In genomic region chr11:75615709-75616108, GRCh38 we compare ENCODE assay signal across 22 cellular contexts. TPM values are rescaled to one million over a fixed set of nuclear protein-coding genes. Genes with fewer than 3 reads are reported as not detected.
"Had no signal": no experiment of that assay in that cellular context is flagged by ENCODE, and none has a peak within 500 bp of the region (broad histone marks: within the 10 kb centered on the region; RNA-seq: fewer than 3 reads in every experiment).

No MANE protein-coding gene starts in this region.

- H3K4me3 ChIP-seq: left ventricle myocardium inferior, ovary, psoas muscle, right atrium auricular region, spleen, upper lobe of right lung had no signal

- FAIRE-seq: bronchial epithelial cell had no signal

- H3K9me3 ChIP-seq: neutrophil, ovary, psoas muscle, upper lobe of right lung had no signal

- H3K4me1 ChIP-seq: foreskin keratinocyte, psoas muscle, right atrium auricular region, spleen, upper lobe of right lung had no signal

- H3K27ac ChIP-seq: foreskin keratinocyte, left ventricle myocardium inferior, neutrophil, ovary, psoas muscle, right atrium auricular region, spleen, upper lobe of right lung, VCaP had no signal

- ATAC-seq: activated CD4-positive, CD25-positive, alpha-beta regulatory T cell treated with anti-CD3 and anti-CD28 coated beads, Interleukin-2, amount 50 U/mL, for 24 hours; activated T-cell treated with anti-CD3 and anti-CD28 coated beads, Interleukin-2, amount 50 U/mL, for 72 hours; foreskin keratinocyte; naive thymus-derived CD4-positive, alpha-beta T cell; psoas muscle; upper lobe of right lung had no signal

- H3K36me3 ChIP-seq: left ventricle myocardium inferior, neutrophil, ovary, right atrium auricular region, spleen, upper lobe of right lung had no signal

- H3K27me3 ChIP-seq: foreskin keratinocyte, neutrophil, ovary, right atrium auricular region, spleen, upper lobe of right lung had no signal

- DNase-seq: activated CD4-positive, alpha-beta memory T cell treated with anti-CD3 and anti-CD28 coated beads, Interleukin-2, amount 10 ng/mL, durations not matched to agents 7 days and 5 days; activated CD4-positive, alpha-beta T cell treated with anti-CD3 and anti-CD28 coated beads, Interleukin-2, amount 10 ng/mL, durations not matched to agents 24 days and 14 days; activated effector memory CD4-positive, alpha-beta T cell treated with Interleukin-2 at 50 U/mL for 16 hours; activated naive CD4-positive, alpha-beta T cell treated with anti-CD3 and anti-CD28 coated beads for 36 hours; activated naive CD8-positive, alpha-beta T cell treated with anti-CD3 and anti-CD28 coated beads, Interleukin-2, amount 10 ng/mL, durations not matched to agents 7 days and 5 days; activated T-cell treated with anti-CD3 and anti-CD28 coated beads, Interleukin-2, amount 50 U/mL, for 72 hours; amniotic stem cell; foreskin keratinocyte; kidney glomerular epithelial cell; left ventricle myocardium inferior; naive thymus-derived CD4-positive, alpha-beta T cell; ovary; psoas muscle; spleen; stimulated activated CD4-positive, alpha-beta T cell treated with anti-CD3 and anti-CD28 coated beads, Interleukin-4, amount 100 ng/mL, for 24 hours; stimulated activated naive CD4-positive, alpha-beta T cell treated with Interleukin-2 at 50 U/mL for 16 hours; upper lobe of right lung had no signal

RNA-seq across cellular contexts. Expression of gene MAP6, which starts 53.1 kb away (rescaled TPM):
- total RNA-seq: activated naive CD4-positive, alpha-beta T cell treated with anti-CD3 and anti-CD28 coated beads for 36 hours; activated naive CD8-positive, alpha-beta T cell treated with anti-CD3 and anti-CD28 coated beads, Interleukin-2, amount 10 ng/mL, durations not matched to agents 7 days and 5 days; bronchial epithelial cell had no signal
- polyA plus RNA-seq: naive thymus-derived CD4-positive, alpha-beta T cell had no signal
